Comparison of ENCODE assay signal across 14 cellular contexts in the genomic region with DNA sequence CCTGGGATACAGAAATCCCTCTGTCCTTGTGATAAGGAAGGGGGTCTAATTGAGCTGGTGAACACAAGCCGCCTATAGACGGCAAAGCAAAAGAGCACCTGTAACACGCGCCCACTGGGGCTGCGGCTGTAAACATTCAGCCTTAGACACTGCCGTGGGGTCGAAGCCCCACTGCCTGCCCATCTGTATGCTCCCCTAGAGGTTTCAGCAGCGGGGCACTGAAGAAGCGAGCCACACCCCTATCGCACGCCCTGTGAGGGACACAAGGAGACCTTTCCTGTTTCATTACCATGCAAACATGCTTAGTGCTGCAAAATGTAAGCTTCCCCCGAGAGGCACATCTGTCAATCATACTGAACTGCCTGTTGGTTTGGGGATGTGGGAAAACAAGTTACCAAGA.
A peak's percentile ranks its signal among the peaks of the same experiment; 100 is the strongest.
DNase-seq lines count a peak whose midpoint lies in the region; ATAC-seq and TF ChIP-seq lines count a peak whose summit lies in the region.
"Had no signal": no experiment of that assay in that cellular context is flagged by ENCODE, and none has a peak within 500 bp of the region (broad histone marks: within the 10 kb centered on the region; RNA-seq: fewer than 3 reads in every experiment).

No MANE protein-coding gene starts in this region.

- ATAC-seq in activated CD8-positive, alpha-beta memory T cell treated with anti-CD3 and anti-CD28 coated beads, Interleukin-2, amount 10 ng/mL, durations not matched to agents 7 days and 5 days = no peak
- no peak for ATAC-seq in activated T-helper 17 cell treated with anti-CD3 and anti-CD28 coated beads, Interleukin-2, amount 50 U/mL, for 72 hours (replicated peaks)
- ATAC-seq in psoas muscle = no peak
- no peak for ATAC-seq in stimulated activated memory B cell treated with anti-CD40 and anti-IgM and Interleukin-4, amounts not matched to agents 10 μg/mL and 1 μg/mL and 100 μg/mL, for 72 hours
- no peak for ATAC-seq in GM18867 (IDR thresholded peaks at IDR 0.05; ENCODE audit: unreplicated experiment)

- peak; percentile 61 for DNase-seq in activated CD8-positive, alpha-beta memory T cell treated with anti-CD3 and anti-CD28 coated beads, Interleukin-2, amount 50 U/mL, for 48 hours
- no peak for DNase-seq in activated CD8-positive, alpha-beta memory T cell treated with anti-CD3 and anti-CD28 coated beads, Interleukin-2, amount 10 ng/mL, durations not matched to agents 7 days and 5 days
- DNase-seq in CD4-positive, alpha-beta memory T cell = no peak
- no peak for DNase-seq in psoas muscle
- no peak for DNase-seq in nucleus accumbens (lab: John Stamatoyannopoulos, UW)
- DNase-seq: esophagus squamous epithelium, NCI-H1694, ovary, spleen had no signal

- no peak overlapping the region for H3K27ac Mint-ChIP-seq in activated CD8-positive, alpha-beta memory T cell treated with anti-CD3 and anti-CD28 coated beads, Interleukin-2, amount 10 ng/mL, durations not matched to agents 7 days and 5 days
- peak overlapping the region in 4 of 7 donors; percentile 0 to 61 (median 16) for H3K27ac Mint-ChIP-seq in CD4-positive, alpha-beta memory T cell
- H3K27ac Mint-ChIP-seq in activated T-helper 17 cell treated with anti-CD3 and anti-CD28 coated beads, Interleukin-2, amount 50 U/mL, for 72 hours = peak overlapping the region; percentile 90
- no peak overlapping the region for H3K27ac Mint-ChIP-seq in stimulated activated memory B cell treated with anti-CD40 and anti-IgM and Interleukin-4, amounts not matched to agents 10 μg/mL and 1 μg/mL and 100 μg/mL, for 72 hours

- no peaks in the 10 kb centered on the region for H3K9me3 ChIP-seq in CD4-positive, alpha-beta memory T cell (ENCODE audit: control insufficient read depth in 1 of 2, low read length in 2 of 2)
- no peaks in the 10 kb centered on the region for H3K9me3 ChIP-seq in psoas muscle
- H3K9me3 ChIP-seq: ascending aorta, esophagus squamous epithelium, ovary had no signal

- H3K4me3 Mint-ChIP-seq in activated CD8-positive, alpha-beta memory T cell treated with anti-CD3 and anti-CD28 coated beads, Interleukin-2, amount 10 ng/mL, durations not matched to agents 7 days and 5 days = no peak overlapping the region
- H3K4me3 Mint-ChIP-seq in CD4-positive, alpha-beta memory T cell = no peak overlapping the region
- peak overlapping the region; percentile 77 for H3K4me3 Mint-ChIP-seq in activated T-helper 17 cell treated with anti-CD3 and anti-CD28 coated beads, Interleukin-2, amount 50 U/mL, for 72 hours
- no peak overlapping the region for H3K4me3 Mint-ChIP-seq in stimulated activated memory B cell treated with anti-CD40 and anti-IgM and Interleukin-4, amounts not matched to agents 10 μg/mL and 1 μg/mL and 100 μg/mL, for 72 hours

- peaks cover 36% of the 10 kb centered on the region for H3K4me1 Mint-ChIP-seq in activated CD8-positive, alpha-beta memory T cell treated with anti-CD3 and anti-CD28 coated beads, Interleukin-2, amount 10 ng/mL, durations not matched to agents 7 days and 5 days
- H3K4me1 Mint-ChIP-seq in CD4-positive, alpha-beta memory T cell = peaks cover 23 to 50% (median 35%) of the 10 kb centered on the region in 4 donors
- H3K4me1 Mint-ChIP-seq in activated T-helper 17 cell treated with anti-CD3 and anti-CD28 coated beads, Interleukin-2, amount 50 U/mL, for 72 hours = peaks cover 41% of the 10 kb centered on the region
- no peaks in the 10 kb centered on the region for H3K4me1 Mint-ChIP-seq in stimulated activated memory B cell treated with anti-CD40 and anti-IgM and Interleukin-4, amounts not matched to agents 10 μg/mL and 1 μg/mL and 100 μg/mL, for 72 hours

- peaks cover 30% of the 10 kb centered on the region for H3K4me1 ChIP-seq in CD4-positive, alpha-beta memory T cell (ENCODE audit: insufficient read depth, low read length)
- H3K4me1 ChIP-seq in psoas muscle = peaks cover 14% of the 10 kb centered on the region
- H3K4me1 ChIP-seq: ascending aorta had no signal

- CTCF ChIA-PET in activated CD8-positive, alpha-beta memory T cell treated with anti-CD3 and anti-CD28 coated beads, Interleukin-2, amount 10 ng/mL, durations not matched to agents 7 days and 5 days (lab: Charles Lee) = no interaction called here
- CTCF ChIA-PET in CD4-positive, alpha-beta memory T cell (lab: Charles Lee; ENCODE audit: partially characterized antibody) = no interaction called here

- peaks cover 9% of the 10 kb centered on the region for H3K9me3 Mint-ChIP-seq in activated CD8-positive, alpha-beta memory T cell treated with anti-CD3 and anti-CD28 coated beads, Interleukin-2, amount 10 ng/mL, durations not matched to agents 7 days and 5 days (ENCODE audit: low read depth)
- H3K9me3 Mint-ChIP-seq in CD4-positive, alpha-beta memory T cell = peaks cover 0 to 10% (median 2%) of the 10 kb centered on the region in 8 donors
- H3K9me3 Mint-ChIP-seq in activated T-helper 17 cell treated with anti-CD3 and anti-CD28 coated beads, Interleukin-2, amount 50 U/mL, for 72 hours = peaks cover 3% of the 10 kb centered on the region
- peaks cover 7% of the 10 kb centered on the region for H3K9me3 Mint-ChIP-seq in stimulated activated memory B cell treated with anti-CD40 and anti-IgM and Interleukin-4, amounts not matched to agents 10 μg/mL and 1 μg/mL and 100 μg/mL, for 72 hours

- H3K4me3 ChIP-seq in CD4-positive, alpha-beta memory T cell (ENCODE audit: low read length in 2 of 2) = no peak overlapping the region
- no peak overlapping the region for H3K4me3 ChIP-seq in psoas muscle
- H3K4me3 ChIP-seq: ascending aorta, esophagus squamous epithelium, ovary, spleen had no signal

- POLR2A ChIA-PET in CD4-positive, alpha-beta memory T cell (lab: Charles Lee; ENCODE audit: partially characterized antibody) = no interaction called here

- H3K36me3 Mint-ChIP-seq in activated CD8-positive, alpha-beta memory T cell treated with anti-CD3 and anti-CD28 coated beads, Interleukin-2, amount 10 ng/mL, durations not matched to agents 7 days and 5 days = no peaks in the 10 kb centered on the region
- H3K36me3 Mint-ChIP-seq in CD4-positive, alpha-beta memory T cell = no peaks in the 10 kb centered on the region
- peaks cover 6% of the 10 kb centered on the region for H3K36me3 Mint-ChIP-seq in activated T-helper 17 cell treated with anti-CD3 and anti-CD28 coated beads, Interleukin-2, amount 50 U/mL, for 72 hours (ENCODE audit: low read depth)
- no peaks in the 10 kb centered on the region for H3K36me3 Mint-ChIP-seq in stimulated activated memory B cell treated with anti-CD40 and anti-IgM and Interleukin-4, amounts not matched to agents 10 μg/mL and 1 μg/mL and 100 μg/mL, for 72 hours

- no peaks in the 10 kb centered on the region for H3K36me3 ChIP-seq in CD4-positive, alpha-beta memory T cell (ENCODE audit: insufficient read depth, low read length)
- peaks cover 18 to 87% of the 10 kb centered on the region in 2 donors for H3K36me3 ChIP-seq in psoas muscle (ENCODE audit: insufficient read depth in 1 of 2, low read depth in 1 of 2)
- H3K36me3 ChIP-seq: ovary had no signal

- TF ChIP-seq CTCF in psoas muscle (IDR thresholded peaks at IDR 0.05) = no peak

- intact Hi-C loops in CD4-positive, alpha-beta memory T cell (cut with micrococcal nuclease) = no loop called here
- intact Hi-C loops in psoas muscle (cut with DNase I) = no loop called here

- H3K27ac ChIP-seq in CD4-positive, alpha-beta memory T cell (ENCODE audit: low read depth, low read length) = no peak overlapping the region
- H3K27ac ChIP-seq in psoas muscle = peak overlapping the region; percentile 28
- H3K27ac ChIP-seq: ascending aorta, KMS-11, ovary had no signal

- no peaks in the 10 kb centered on the region for H3K27me3 ChIP-seq in CD4-positive, alpha-beta memory T cell (ENCODE audit: insufficient read depth, low read length)
- H3K27me3 ChIP-seq in psoas muscle (ENCODE audit: insufficient read depth in 3 of 3, low read length in 2 of 3) = no peaks in the 10 kb centered on the region
- H3K27me3 ChIP-seq: ascending aorta, esophagus squamous epithelium, ovary, spleen had no signal

- H3K27me3 Mint-ChIP-seq in activated CD8-positive, alpha-beta memory T cell treated with anti-CD3 and anti-CD28 coated beads, Interleukin-2, amount 10 ng/mL, durations not matched to agents 7 days and 5 days = peaks cover 30% of the 10 kb centered on the region
- no peaks in the 10 kb centered on the region for H3K27me3 Mint-ChIP-seq in CD4-positive, alpha-beta memory T cell
- peaks cover 8% of the 10 kb centered on the region for H3K27me3 Mint-ChIP-seq in activated T-helper 17 cell treated with anti-CD3 and anti-CD28 coated beads, Interleukin-2, amount 50 U/mL, for 72 hours
- H3K27me3 Mint-ChIP-seq in stimulated activated memory B cell treated with anti-CD40 and anti-IgM and Interleukin-4, amounts not matched to agents 10 μg/mL and 1 μg/mL and 100 μg/mL, for 72 hours = peaks cover 42% of the 10 kb centered on the region

- 93 to 95% (median 93%) methylated on average over 12 of the region's 12 CpGs for WGBS in psoas muscle, 3 donors

Comparison
In these comparisons a context has a peak if more than half of its experiments do, and no peak if none do; other contexts are left out.
1. H3K27ac Mint-ChIP-seq: peak in CD4-positive, alpha-beta memory T cell (4 of 7) and activated T-helper 17 cell treated with anti-CD3 and anti-CD28 coated beads, Interleukin-2, amount 50 U/mL, for 72 hours (single experiment); none in activated CD8-positive, alpha-beta memory T cell treated with anti-CD3 and anti-CD28 coated beads, Interleukin-2, amount 10 ng/mL, durations not matched to agents 7 days and 5 days (single experiment) and stimulated activated memory B cell treated with anti-CD40 and anti-IgM and Interleukin-4, amounts not matched to agents 10 μg/mL and 1 μg/mL and 100 μg/mL, for 72 hours (single experiment).